ENCODE assay signal across 8 cellular contexts in genomic region chr1:205543351-205544305, GRCh38. TPM values are rescaled to one million over a fixed set of nuclear protein-coding genes. Genes with fewer than 3 reads are reported as not detected.
A peak's percentile ranks its signal among the peaks of the same experiment; 100 is the strongest.
DNase-seq lines count a peak whose midpoint lies in the region; ATAC-seq and TF ChIP-seq lines count a peak whose summit lies in the region.

No MANE protein-coding gene starts in this region.

- H3K9me2 ChIP-seq in GM23338 (ENCODE audit: insufficient read depth) (no peaks in the 10 kb centered on the region), PC-9 (ENCODE audit: insufficient read depth) (no peaks in the 10 kb centered on the region)

- H2AFZ ChIP-seq in ACC112 (ENCODE audit: low read length, unreplicated experiment) (peak overlapping the region; percentile 98), GM23338 (peak overlapping the region; percentile 78), PC-9 (peak overlapping the region; percentile 66; the same call in 1 of the 2 replicates)

- peaks cover 13% of the 10 kb centered on the region for H3K4me1 ChIP-seq in ACC112 (ENCODE audit: control insufficient read depth, insufficient read depth, low read length, unreplicated experiment)
- H3K4me1 ChIP-seq in GM23338 (ENCODE audit: insufficient read depth), result no peaks in the 10 kb centered on the region; the same call in 1 of the 2 replicates
- peaks cover 36% of the 10 kb centered on the region for H3K4me1 ChIP-seq in PC-9 (replicated peaks; ENCODE audit: insufficient read depth)

- CTCF ChIA-PET in PC-9 (lab: Charles Lee), result interaction anchor here (0.6 to 0.9 kb wide), 4 partner anchors 36 to 89 kb away, joined by 3 read pairs; no protein-coding TSS in a partner anchor

- H3K36me3 Mint-ChIP-seq in GM23338 (ENCODE audit: low read depth) (no peaks in the 10 kb centered on the region), T-helper 17 cell (ENCODE audit: low read depth) (peaks cover 5% of the 10 kb centered on the region)

- H3K4me3 Mint-ChIP-seq in GM23338, result peak overlapping the region; percentile 73
- H3K4me3 Mint-ChIP-seq in T-helper 17 cell, result no peak overlapping the region

- H3K27ac ChIP-seq in ACC112 (ENCODE audit: low read depth, low read length) (peak overlapping the region; percentile 95), GM23338 (ENCODE audit: low read depth) (peak overlapping the region; percentile 89), PC-9 (peak overlapping the region; percentile 100)

- peak; percentile 84 for ATAC-seq in GM23338
- no peak for ATAC-seq in T-helper 17 cell

- H3K27ac Mint-ChIP-seq in GM23338, result peak overlapping the region; percentile 91
- H3K27ac Mint-ChIP-seq in T-helper 17 cell, result no peak overlapping the region

- H3K79me2 ChIP-seq in ACC112 (ENCODE audit: control insufficient read depth, insufficient read depth, low read length, unreplicated experiment) (no peaks in the 10 kb centered on the region), GM23338 (replicated peaks; ENCODE audit: insufficient read depth) (no peaks in the 10 kb centered on the region), PC-9 (ENCODE audit: low read depth) (no peaks in the 10 kb centered on the region)

- DNase-seq in GM23338 (ENCODE audit: low spot score) (peak; percentile 95), PC-9 (peak; percentile 93 to 95), choroid plexus epithelial cell (ENCODE audit: low read depth) (peak; percentile 52), kidney glomerular epithelial cell (lab: John Stamatoyannopoulos, UW) (peak; percentile 52), GF-D8 (lab: John Stamatoyannopoulos, UW) (no peak), T-helper 17 cell (no peak)
- DNase-seq in stimulated activated CD8-positive, alpha-beta memory T cell treated with anti-CD3 and anti-CD28 coated beads, Interleukin-4, amount 100 ng/mL, for 48 hours, result peak; percentile 44

- BruUV-seq in PC-9 (replicated peaks; lab: Mats Ljungman, UMichigan), result no TSS peak

- H3F3A ChIP-seq in GM23338 (replicated peaks; ENCODE audit: low read depth), result 0 out of 2 replicates have a peak, but pooled peaks cover 2% of the 10 kb centered on the region
- peaks cover 31% of the 10 kb centered on the region for H3F3A ChIP-seq in PC-9 (ENCODE audit: insufficient read depth, low read depth)

- H3K4me2 ChIP-seq in GM23338 (peak overlapping the region; percentile 75), PC-9 (peak overlapping the region; percentile 97)

- H3K4me1 Mint-ChIP-seq in GM23338 (peaks cover 13% of the 10 kb centered on the region), T-helper 17 cell (no peaks in the 10 kb centered on the region)

- H3K27me3 Mint-ChIP-seq in GM23338 (ENCODE audit: insufficient read depth, low read depth, poor library complexity) (peaks cover 31% of the 10 kb centered on the region), T-helper 17 cell (peaks cover 66% of the 10 kb centered on the region)

- peaks cover 11% of the 10 kb centered on the region; the same call in 2 of the 3 replicates for H3K9me3 Mint-ChIP-seq in GM23338

- H3K9me3 ChIP-seq in PC-9 (ENCODE audit: insufficient read depth, low read depth), result no peaks in the 10 kb centered on the region
- no peaks in the 10 kb centered on the region for H3K9me3 ChIP-seq in T-helper 17 cell (ENCODE audit: control insufficient read depth, low read length, poor library complexity, severe bottlenecking)

- H3K27me3 ChIP-seq in ACC112 (ENCODE audit: insufficient read depth, low read length) (peaks cover 11% of the 10 kb centered on the region), GM23338 (ENCODE audit: insufficient read depth) (peaks cover 13% of the 10 kb centered on the region), PC-9 (ENCODE audit: insufficient read depth, low read depth) (no peaks in the 10 kb centered on the region)

- TF ChIP-seq CTCF in GM23338 (conservative IDR thresholded peaks at IDR 0.05; ENCODE audit: low read depth in 2 of 2) (no peak), PC-9 (conservative IDR thresholded peaks at IDR 0.05) (0 out of 2 replicates have a peak, but pooled peaks have one; percentile 20), choroid plexus epithelial cell (conservative IDR thresholded peaks at IDR 0.05; ENCODE audit: low read depth, low read length) (no peak)

- H4K20me1 ChIP-seq in GM23338 (replicated peaks; ENCODE audit: insufficient read depth), result no peaks in the 10 kb centered on the region
- no peaks in the 10 kb centered on the region for H4K20me1 ChIP-seq in PC-9 (ENCODE audit: insufficient read depth)

- H3K36me3 ChIP-seq in ACC112 (ENCODE audit: insufficient read depth, low read length) (no peaks in the 10 kb centered on the region), GM23338 (ENCODE audit: insufficient read depth) (no peaks in the 10 kb centered on the region), PC-9 (ENCODE audit: low read depth) (no peaks in the 10 kb centered on the region)

- H3K4me3 ChIP-seq in ACC112 (ENCODE audit: low read depth, low read length) (peak overlapping the region; percentile 73), GM23338 (peak overlapping the region; percentile 53), PC-9 (peak overlapping the region; percentile 53), choroid plexus epithelial cell (ENCODE audit: low read depth, low read length) (peak overlapping the region; percentile 8)

- intact Hi-C loops in PC-9 (cut with micrococcal nuclease; ENCODE audit: unreplicated experiment), result loop anchor here (1.0 kb wide), 1 partner anchor 36 kb away; no protein-coding TSS in a partner anchor

- POLR2A ChIA-PET in PC-9 (lab: Charles Lee; ENCODE audit: unreplicated experiment), result interaction anchor here (0.5 to 0.9 kb wide), 5 partner anchors 88 to 1607 kb away, joined by 4 to 23 read pairs (median 10); no protein-coding TSS in a partner anchor

TF ChIP-seq in GM23338, 12 proteins besides CTCF, POLR2A, EP300 and RAD21:
- no peak for TF ChIP-seq NANOG (IDR thresholded peaks at IDR 0.05; ENCODE audit: borderline replicate concordance)
- TF ChIP-seq ZNF331 (CRISPR knock-in tag; IDR thresholded peaks at IDR 0.05; ENCODE audit: low read depth), result no peak
- TF ChIP-seq CREB1 (CRISPR knock-in tag; IDR thresholded peaks at IDR 0.05; ENCODE audit: low read depth), result peak; percentile 87
- TF ChIP-seq ZNF462 (CRISPR knock-in tag; IDR thresholded peaks at IDR 0.05), result no peak

RNA-seq across cellular contexts. Expression of gene CDK18, which starts 39.2 kb away (rescaled TPM):
- 34.3 and 46.5 TPM in 2 replicates for total RNA-seq in GM23338 (2014; rRNA removed; shearing (Covaris generic))
- polyA plus RNA-seq in GM23338 (2016; fragmentation: Nextera tagmentation; extraction: Ambion mirVana), result 17.3 and 21.1 TPM in 2 replicates
- total RNA-seq in PC-9 (2021) (35.3 and 36.2 TPM in 2 replicates), T-helper 17 cell (1 to 10 TPM in 1 of 2 donors, under 1 TPM in 1; 0.94 to 1.7 TPM)

Comparison
In these comparisons a context has a peak if more than half of its experiments do, and no peak if none do; other contexts are left out.
1. H3K4me3 ChIP-seq: peak in every context shown above with its lines; median percentile 73 in ACC112; 53 in GM23338; 53 in PC-9; 8 in choroid plexus epithelial cell.
2. DNase-seq: peak in GM23338 (single experiment), PC-9 (2 of 2), choroid plexus epithelial cell (single experiment), kidney glomerular epithelial cell (single experiment) and stimulated activated CD8-positive, alpha-beta memory T cell treated with anti-CD3 and anti-CD28 coated beads, Interleukin-4, amount 100 ng/mL, for 48 hours (single experiment); none in GF-D8 (single experiment) and T-helper 17 cell (0 of 3).
3. RNA of gene CDK18, which starts 39.2 kb away (total RNA-seq): 34.3 to 46.5 TPM in GM23338 and 35.3 to 36.2 TPM in PC-9; 0.94 to 1.7 TPM in T-helper 17 cell; every median in the first group is over 10 times any median in the second.
4. Peak in every context shown above with its lines, with median percentiles within 50 percentile points of each other: H2AFZ ChIP-seq and H3K27ac ChIP-seq.